ENCODE assay signal across 9 cellular contexts in genomic region chr11:43360361-43361032, GRCh38. TPM values are rescaled to one million over a fixed set of nuclear protein-coding genes. Genes with fewer than 3 reads are reported as not detected.
A peak's percentile ranks its signal among the peaks of the same experiment; 100 is the strongest.
DNase-seq lines count a peak whose midpoint lies in the region; ATAC-seq and TF ChIP-seq lines count a peak whose summit lies in the region.
"Had no signal": no experiment of that assay in that cellular context is flagged by ENCODE, and none has a peak within 500 bp of the region (broad histone marks: within the 10 kb centered on the region; RNA-seq: fewer than 3 reads in every experiment).

No MANE protein-coding gene starts in this region.

- peaks cover 27% of the 10 kb centered on the region for H3K36me3 Mint-ChIP-seq in stimulated activated naive CD8-positive, alpha-beta T cell treated with anti-CD3 and anti-CD28 coated beads, Interleukin-15, Interleukin-2, amounts not matched to agents 100 ng/mL and 50 ng/mL, for 24 hours (ENCODE audit: low read depth)
- no peaks in the 10 kb centered on the region for H3K36me3 Mint-ChIP-seq in T-helper 17 cell (ENCODE audit: low read depth)

- no peak overlapping the region for H3K27ac Mint-ChIP-seq in stimulated activated naive CD8-positive, alpha-beta T cell treated with anti-CD3 and anti-CD28 coated beads, Interleukin-15, Interleukin-2, amounts not matched to agents 100 ng/mL and 50 ng/mL, for 24 hours
- peak overlapping the region; percentile 95 for H3K27ac Mint-ChIP-seq in T-helper 17 cell

- WGBS in prostate gland, result 45% methylated on average over 1 of the region's 1 CpG

- no peak overlapping the region for H3K9ac ChIP-seq in iPS-18a (ENCODE audit: low read length)

- TF ChIP-seq CTCF in prostate gland (IDR thresholded peaks at IDR 0.05), result no peak

- intact Hi-C loops in prostate gland (cut with DNase I), result no loop called here

- no peaks in the 10 kb centered on the region for H3K9me3 Mint-ChIP-seq in stimulated activated naive CD8-positive, alpha-beta T cell treated with anti-CD3 and anti-CD28 coated beads, Interleukin-15, Interleukin-2, amounts not matched to agents 100 ng/mL and 50 ng/mL, for 24 hours

- no peaks in the 10 kb centered on the region for H3K9me3 ChIP-seq in T-helper 17 cell (ENCODE audit: control insufficient read depth, low read length, poor library complexity, severe bottlenecking)
- H3K9me3 ChIP-seq in iPS-18a (ENCODE audit: control insufficient read depth, low read depth, low read length), result no peaks in the 10 kb centered on the region
- H3K9me3 ChIP-seq in prostate gland, result no peaks in the 10 kb centered on the region
- H3K9me3 ChIP-seq: neutrophil had no signal

- DNase-seq in stimulated activated naive CD8-positive, alpha-beta T cell treated with anti-CD3 and anti-CD28 coated beads, Interleukin-15, Interleukin-2, amounts not matched to agents 100 U/mL and 50 U/mL, for 24 hours, result no peak
- DNase-seq in T-helper 17 cell (no peak), prostate gland (ENCODE audit: low spot score) (no peak), OCI-M2 (lab: John Stamatoyannopoulos, UW; ENCODE audit: unreplicated experiment) (no peak)

- TF ChIP-seq POLR2A in prostate gland (IDR thresholded peaks at IDR 0.05), result no peak

- peaks cover 15% of the 10 kb centered on the region for H3K4me1 ChIP-seq in iPS-18a (ENCODE audit: control insufficient read depth, low read depth, low read length)
- H3K4me1 ChIP-seq in prostate gland (replicated peaks), result peaks cover 7% of the 10 kb centered on the region

- ATAC-seq in stimulated activated naive CD8-positive, alpha-beta T cell treated with anti-CD3 and anti-CD28 coated beads, Interleukin-15, Interleukin-2, amounts not matched to agents 100 U/mL and 50 U/mL, for 24 hours, result no peak
- no peak for ATAC-seq in T-helper 17 cell
- ATAC-seq in GM19463 (IDR thresholded peaks at IDR 0.05; ENCODE audit: unreplicated experiment), result no peak
- ATAC-seq in HG02884 (IDR thresholded peaks at IDR 0.05; ENCODE audit: unreplicated experiment), result no peak

- H3K4me3 ChIP-seq in iPS-18a (ENCODE audit: low read length) (peak overlapping the region; percentile 95), prostate gland (no peak overlapping the region)

- H3K27me3 ChIP-seq in iPS-18a (ENCODE audit: control insufficient read depth, insufficient read depth, low read length) (no peaks in the 10 kb centered on the region), prostate gland (replicated peaks; ENCODE audit: insufficient read depth) (no peaks in the 10 kb centered on the region)
- H3K27me3 ChIP-seq: neutrophil had no signal

- H3K4me1 Mint-ChIP-seq in stimulated activated naive CD8-positive, alpha-beta T cell treated with anti-CD3 and anti-CD28 coated beads, Interleukin-15, Interleukin-2, amounts not matched to agents 100 ng/mL and 50 ng/mL, for 24 hours (ENCODE audit: low read depth), result peaks cover 55% of the 10 kb centered on the region
- H3K4me1 Mint-ChIP-seq in T-helper 17 cell, result peaks cover 29% of the 10 kb centered on the region

- H3K4me3 Mint-ChIP-seq in stimulated activated naive CD8-positive, alpha-beta T cell treated with anti-CD3 and anti-CD28 coated beads, Interleukin-15, Interleukin-2, amounts not matched to agents 100 ng/mL and 50 ng/mL, for 24 hours, result peak overlapping the region; percentile 93
- H3K4me3 Mint-ChIP-seq in T-helper 17 cell, result peak overlapping the region; percentile 99

- no peak overlapping the region for H3K27ac ChIP-seq in iPS-18a (ENCODE audit: low read length)
- H3K27ac ChIP-seq in prostate gland, result no peak overlapping the region

- H3K36me3 ChIP-seq in iPS-18a (ENCODE audit: control insufficient read depth, low read depth, low read length), result peaks cover 1% of the 10 kb centered on the region
- no peaks in the 10 kb centered on the region for H3K36me3 ChIP-seq in prostate gland
- H3K36me3 ChIP-seq: neutrophil had no signal

- H3K27me3 Mint-ChIP-seq in stimulated activated naive CD8-positive, alpha-beta T cell treated with anti-CD3 and anti-CD28 coated beads, Interleukin-15, Interleukin-2, amounts not matched to agents 100 ng/mL and 50 ng/mL, for 24 hours, result no peaks in the 10 kb centered on the region
- H3K27me3 Mint-ChIP-seq in T-helper 17 cell, result no peaks in the 10 kb centered on the region

RNA-seq across cellular contexts. Expression of gene TTC17, which starts 1.8 kb away (rescaled TPM):
- total RNA-seq in T-helper 17 cell, result 10 to 100 TPM; 95.4 to 98.0 TPM
- total RNA-seq in prostate gland, result 10 to 100 TPM; 71.4 to 87.3 TPM

RNA-seq across cellular contexts. Expression of gene API5, which starts 48.7 kb away (rescaled TPM):
- total RNA-seq in T-helper 17 cell, result 10 to 100 TPM; 67.4 to 71.7 TPM
- 10 to 100 TPM; 67.6 to 97.2 TPM for total RNA-seq in prostate gland
